In the genomic region with DNA sequence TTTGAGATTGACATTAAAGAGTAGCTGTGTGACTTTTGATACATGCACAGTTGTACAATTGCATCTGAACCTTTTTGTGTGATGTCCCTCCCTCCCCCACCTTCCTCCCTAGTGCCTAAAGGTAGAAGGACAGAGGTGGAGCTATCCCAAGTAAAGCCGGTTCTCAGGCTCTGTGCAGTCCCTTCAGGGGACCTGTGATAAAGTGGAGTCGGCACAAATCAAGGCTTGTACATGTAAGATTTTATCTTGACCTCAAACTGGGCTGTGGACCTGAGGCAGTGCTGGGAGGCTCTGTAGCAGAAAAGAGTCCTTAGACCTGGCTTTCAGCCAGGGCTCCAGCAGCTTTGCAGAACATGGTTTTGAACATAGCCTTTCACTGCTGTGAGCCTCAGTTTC, we compare ENCODE assay signal across 13 cellular contexts.
"Had no signal": no experiment of that assay in that cellular context is flagged by ENCODE, and none has a peak within 500 bp of the region (broad histone marks: within the 10 kb centered on the region; RNA-seq: fewer than 3 reads in every experiment).

No MANE protein-coding gene starts in this region.

- ATAC-seq: activated naive CD8-positive, alpha-beta T cell treated with anti-CD3 and anti-CD28 coated beads, Interleukin-2, amount 50 U/mL, for 24 hours; gastroesophageal sphincter had no signal

- DNase-seq: activated CD4-positive, alpha-beta T cell treated with anti-CD3 and anti-CD28 coated beads for 4 hours; activated CD8-positive, alpha-beta memory T cell treated with anti-CD3 and anti-CD28 coated beads for 24 hours; activated naive CD8-positive, alpha-beta T cell treated with anti-CD3 and anti-CD28 coated beads, Interleukin-2, amount 50 U/mL, for 24 hours; left ventricle myocardium inferior; nucleus accumbens; stimulated activated CD4-positive, alpha-beta T cell treated with anti-CD3 and anti-CD28 coated beads, Interleukin-15, amount 100 ng/mL, for 24 hours; stimulated activated CD4-positive, alpha-beta T cell treated with anti-CD3 and anti-CD28 coated beads, Interleukin-4, amount 100 ng/mL, for 1 hour; transverse colon had no signal

- H3K4me1 ChIP-seq: ascending aorta, breast epithelium, gastroesophageal sphincter had no signal

- H3K4me3 ChIP-seq: ascending aorta, breast epithelium, gastroesophageal sphincter, left ventricle myocardium inferior, transverse colon had no signal

- H3K27ac Mint-ChIP-seq: activated naive CD8-positive, alpha-beta T cell treated with anti-CD3 and anti-CD28 coated beads, Interleukin-2, amount 50 U/mL, for 24 hours; nephron had no signal

- H3K9me3 Mint-ChIP-seq: activated naive CD8-positive, alpha-beta T cell treated with anti-CD3 and anti-CD28 coated beads, Interleukin-2, amount 50 U/mL, for 24 hours; activated T-helper 1 cell treated with anti-CD3 and anti-CD28 coated beads, Interleukin-12 subunit alpha, Interleukin-12 subunit beta, Interleukin-2, Interleukin-4 antibody, amounts not matched to agents 30 ng/mL and 10 ng/mL and 1 ng/mL, durations not matched to agents 14 hours and 24 hours and 36 hours; nephron had no signal

- H3K27me3 Mint-ChIP-seq: activated naive CD8-positive, alpha-beta T cell treated with anti-CD3 and anti-CD28 coated beads, Interleukin-2, amount 50 U/mL, for 24 hours had no signal

- H3K4me3 Mint-ChIP-seq: activated naive CD8-positive, alpha-beta T cell treated with anti-CD3 and anti-CD28 coated beads, Interleukin-2, amount 50 U/mL, for 24 hours; nephron had no signal

- H3K27me3 ChIP-seq: ascending aorta, breast epithelium, gastroesophageal sphincter, transverse colon had no signal

- H3K36me3 ChIP-seq: ascending aorta, breast epithelium, gastroesophageal sphincter, left ventricle myocardium inferior, transverse colon had no signal

- H3K9me3 ChIP-seq: ascending aorta, breast epithelium, gastroesophageal sphincter, transverse colon had no signal

- H3K27ac ChIP-seq: ascending aorta, breast epithelium, gastroesophageal sphincter, left ventricle myocardium inferior, transverse colon had no signal
